In the genomic region with DNA sequence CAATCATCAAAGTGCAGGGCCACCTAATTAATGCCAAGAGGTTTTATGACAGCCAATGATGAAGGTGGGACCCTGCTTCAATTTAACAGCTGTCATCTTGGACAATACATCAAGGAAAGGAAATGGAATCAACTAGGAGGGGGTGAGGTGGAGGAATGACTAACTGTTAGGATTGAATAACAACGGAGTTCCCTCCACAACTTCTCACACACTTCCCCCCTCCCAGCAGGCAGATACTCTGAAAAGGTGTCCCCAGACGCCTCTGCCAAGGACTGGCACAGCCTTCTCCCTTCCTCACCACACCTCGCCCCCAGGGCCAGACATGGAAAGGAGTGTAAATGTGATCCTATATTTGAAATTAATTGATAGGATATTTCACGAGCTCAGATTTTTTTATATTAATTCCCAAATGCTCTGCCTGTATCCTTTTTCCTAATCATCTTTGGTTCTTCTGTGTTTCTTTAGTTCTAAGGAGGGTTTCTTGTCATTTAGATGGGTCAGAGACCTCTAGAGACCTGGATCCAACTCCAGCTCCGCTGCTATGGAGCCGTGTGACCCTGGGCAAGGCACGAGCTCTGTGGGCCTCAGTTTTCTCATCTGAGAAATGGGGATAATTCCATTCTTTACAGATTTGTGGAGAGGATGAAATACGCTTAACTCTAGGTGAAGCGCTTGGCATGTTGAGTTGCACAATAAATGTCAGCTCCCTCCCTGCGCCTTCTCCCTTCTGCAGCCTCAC, we compare ENCODE assay signal across 1 cellular context.
TF ChIP-seq lines count a peak whose summit lies in the region.

No MANE protein-coding gene starts in this region.

TF ChIP-seq in WTC11, 78 proteins besides CTCF, POLR2A, EP300 and RAD21 (continued from another document):
- TF ChIP-seq, protein P1, sequence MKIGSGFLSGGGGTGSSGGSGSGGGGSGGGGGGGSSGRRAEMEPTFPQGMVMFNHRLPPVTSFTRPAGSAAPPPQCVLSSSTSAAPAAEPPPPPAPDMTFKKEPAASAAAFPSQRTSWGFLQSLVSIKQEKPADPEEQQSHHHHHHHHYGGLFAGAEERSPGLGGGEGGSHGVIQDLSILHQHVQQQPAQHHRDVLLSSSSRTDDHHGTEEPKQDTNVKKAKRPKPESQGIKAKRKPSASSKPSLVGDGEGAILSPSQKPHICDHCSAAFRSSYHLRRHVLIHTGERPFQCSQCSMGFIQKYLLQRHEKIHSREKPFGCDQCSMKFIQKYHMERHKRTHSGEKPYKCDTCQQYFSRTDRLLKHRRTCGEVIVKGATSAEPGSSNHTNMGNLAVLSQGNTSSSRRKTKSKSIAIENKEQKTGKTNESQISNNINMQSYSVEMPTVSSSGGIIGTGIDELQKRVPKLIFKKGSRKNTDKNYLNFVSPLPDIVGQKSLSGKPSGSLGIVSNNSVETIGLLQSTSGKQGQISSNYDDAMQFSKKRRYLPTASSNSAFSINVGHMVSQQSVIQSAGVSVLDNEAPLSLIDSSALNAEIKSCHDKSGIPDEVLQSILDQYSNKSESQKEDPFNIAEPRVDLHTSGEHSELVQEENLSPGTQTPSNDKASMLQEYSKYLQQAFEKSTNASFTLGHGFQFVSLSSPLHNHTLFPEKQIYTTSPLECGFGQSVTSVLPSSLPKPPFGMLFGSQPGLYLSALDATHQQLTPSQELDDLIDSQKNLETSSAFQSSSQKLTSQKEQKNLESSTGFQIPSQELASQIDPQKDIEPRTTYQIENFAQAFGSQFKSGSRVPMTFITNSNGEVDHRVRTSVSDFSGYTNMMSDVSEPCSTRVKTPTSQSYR (CRISPR knock-in tag; IDR thresholded peaks at IDR 0.05) = no peak
- TF ChIP-seq GTF2I (CRISPR knock-in tag; conservative IDR thresholded peaks at IDR 0.05) (peak; percentile 90), ZNF232 (CRISPR knock-in tag; IDR thresholded peaks at IDR 0.05) (peak; percentile 5; the same call in 1 of the 2 replicates), IRF1 (CRISPR knock-in tag; IDR thresholded peaks at IDR 0.05) (no peak)
